Comparison of ENCODE assay signal across 28 cellular contexts in the genomic region with DNA sequence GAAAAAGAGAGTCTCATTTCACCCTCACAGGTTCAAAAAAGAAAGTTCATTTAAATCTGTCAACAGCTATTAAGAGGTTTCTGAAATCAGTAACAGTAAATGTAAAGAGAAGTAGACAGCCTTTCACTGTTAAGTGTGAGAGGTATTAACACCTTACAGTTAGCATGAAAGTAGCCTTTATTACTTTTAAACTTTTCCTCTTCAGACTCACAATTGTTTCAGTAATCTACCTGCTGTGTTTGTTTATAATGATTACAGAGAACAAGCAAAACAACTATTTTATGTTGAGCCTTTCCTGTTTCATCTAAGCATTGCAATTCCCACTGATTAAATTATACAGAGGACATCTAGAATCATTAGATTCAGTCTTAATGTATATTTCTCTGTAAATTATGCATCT.
"Had no signal": no experiment of that assay in that cellular context is flagged by ENCODE, and none has a peak within 500 bp of the region (broad histone marks: within the 10 kb centered on the region; RNA-seq: fewer than 3 reads in every experiment).

No MANE protein-coding gene starts in this region.

- H3K4me3 Mint-ChIP-seq: activated naive CD8-positive, alpha-beta T cell; activated T-cell treated with anti-CD3 and anti-CD28 coated beads, Interleukin-2, amount 50 U/mL, for 4 hours; endodermal cell; naive B cell; stimulated activated memory B cell treated with anti-CD40 and anti-IgM and Interleukin-4, amounts not matched to agents 10 μg/mL and 1 μg/mL and 100 μg/mL, for 72 hours; T-helper 1 cell treated with Interleukin-12 subunit alpha and Interleukin-12 subunit beta and Interleukin-4 antibody, amounts not matched to agents 30 μg/mL and 1 μg/mL, for 36 hours; WTC11 had no signal

- DNase-seq: activated CD4-positive, alpha-beta T cell treated with anti-CD3 and anti-CD28 coated beads for 4 hours; activated CD4-positive, alpha-beta T cell treated with anti-CD3 and anti-CD28 coated beads, Interleukin-2, amount 50 U/mL, for 48 hours; activated CD8-positive, alpha-beta memory T cell treated with anti-CD3 and anti-CD28 coated beads, Interleukin-2, amount 50 U/mL, for 48 hours; activated naive CD4-positive, alpha-beta T cell; activated T-cell treated with anti-CD3 and anti-CD28 coated beads, Interleukin-2, amount 50 U/mL, for 4 hours; adrenal gland; cerebellar nuclear complex; endodermal cell; esophagus squamous epithelium; head of caudate nucleus; kidney; lower lobe of right lung; mesendoderm; naive B cell; posterior cingulate gyrus; small intestine; stimulated activated CD4-positive, alpha-beta T cell treated with anti-CD3 and anti-CD28 coated beads, Interleukin-2, amount 100 ng/mL, for 24 hours; T1000; upper lobe of left lung had no signal

- H3K9me3 ChIP-seq: adrenal gland, esophagus squamous epithelium, gastroesophageal sphincter, lower lobe of right lung, upper lobe of left lung had no signal

- ATAC-seq: activated T-cell treated with anti-CD3 and anti-CD28 coated beads, Interleukin-2, amount 50 U/mL, for 4 hours; gastroesophageal sphincter; left lobe of liver; lower lobe of right lung; sciatic nerve; stimulated activated memory B cell treated with anti-CD40 and anti-IgM and Interleukin-4, amounts not matched to agents 10 μg/mL and 1 μg/mL and 100 μg/mL, for 72 hours; WTC11 had no signal

- H3K27me3 Mint-ChIP-seq: activated naive CD8-positive, alpha-beta T cell; naive B cell; stimulated activated memory B cell treated with anti-CD40 and anti-IgM and Interleukin-4, amounts not matched to agents 10 μg/mL and 1 μg/mL and 100 μg/mL, for 72 hours had no signal

- H3K36me3 ChIP-seq: adrenal gland, esophagus squamous epithelium, gastroesophageal sphincter, lower lobe of right lung, upper lobe of left lung had no signal

- H3K27me3 ChIP-seq: adrenal gland, esophagus squamous epithelium, gastroesophageal sphincter, upper lobe of left lung had no signal

- H3K4me3 ChIP-seq: adrenal gland, coronary artery, esophagus squamous epithelium, gastroesophageal sphincter, lower lobe of right lung, upper lobe of left lung had no signal

- H3K27ac ChIP-seq: adrenal gland, coronary artery, esophagus squamous epithelium, gastroesophageal sphincter, lower lobe of right lung, upper lobe of left lung had no signal

- H3K9me3 Mint-ChIP-seq: activated T-cell treated with anti-CD3 and anti-CD28 coated beads, Interleukin-2, amount 50 U/mL, for 4 hours; activated T-helper 2 cell treated with anti-CD3 and anti-CD28 coated beads, Interferon-gamma antibody, Interleukin-2, Interleukin-4, amounts not matched to agents 10 μg/mL and 5 μg/mL and 100 μg/mL, durations not matched to agents 14 hours and 24 hours and 36 hours; endodermal cell; naive B cell; stimulated activated memory B cell treated with anti-CD40 and anti-IgM and Interleukin-4, amounts not matched to agents 10 μg/mL and 1 μg/mL and 100 μg/mL, for 72 hours; T-helper 1 cell treated with Interleukin-12 subunit alpha and Interleukin-12 subunit beta and Interleukin-4 antibody, amounts not matched to agents 30 μg/mL and 1 μg/mL, for 36 hours; WTC11 had no signal

- H3K4me1 Mint-ChIP-seq: stimulated activated memory B cell treated with anti-CD40 and anti-IgM and Interleukin-4, amounts not matched to agents 10 μg/mL and 1 μg/mL and 100 μg/mL, for 72 hours had no signal

- H3K27ac Mint-ChIP-seq: activated naive CD8-positive, alpha-beta T cell; activated T-helper 2 cell treated with anti-CD3 and anti-CD28 coated beads, Interferon-gamma antibody, Interleukin-2, Interleukin-4, amounts not matched to agents 10 μg/mL and 5 μg/mL and 100 μg/mL, durations not matched to agents 14 hours and 24 hours and 36 hours; endodermal cell; naive B cell; stimulated activated memory B cell treated with anti-CD40 and anti-IgM and Interleukin-4, amounts not matched to agents 10 μg/mL and 1 μg/mL and 100 μg/mL, for 72 hours; T-helper 1 cell treated with Interleukin-12 subunit alpha and Interleukin-12 subunit beta and Interleukin-4 antibody, amounts not matched to agents 30 μg/mL and 1 μg/mL, for 36 hours; WTC11 had no signal

- H3K4me1 ChIP-seq: adrenal gland, esophagus squamous epithelium, gastroesophageal sphincter, lower lobe of right lung, upper lobe of left lung had no signal

- H3K36me3 Mint-ChIP-seq: activated naive CD8-positive, alpha-beta T cell; naive B cell; stimulated activated memory B cell treated with anti-CD40 and anti-IgM and Interleukin-4, amounts not matched to agents 10 μg/mL and 1 μg/mL and 100 μg/mL, for 72 hours; WTC11 had no signal
